27 cellular contexts compared by ENCODE assay signal in the genomic region with DNA sequence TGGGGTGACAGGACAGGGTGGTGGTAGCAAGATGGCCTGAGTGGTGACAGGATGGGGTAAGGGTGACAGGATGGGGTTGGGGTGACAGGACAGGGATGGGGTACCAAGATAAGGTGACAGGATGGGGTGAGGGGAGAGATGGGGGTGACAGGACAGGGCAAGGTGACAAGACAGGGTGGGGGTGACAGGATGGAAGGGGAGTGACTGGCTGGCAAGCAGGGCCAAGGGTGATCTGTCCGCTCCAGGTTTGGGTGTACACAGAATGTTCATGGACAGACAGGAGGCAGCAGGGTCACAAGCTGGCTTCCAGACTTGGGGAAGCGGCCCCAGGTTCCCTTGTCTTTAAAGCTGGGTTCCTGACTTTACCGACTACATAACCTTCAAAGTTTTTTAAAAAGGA.
"Had no signal": no experiment of that assay in that cellular context is flagged by ENCODE, and none has a peak within 500 bp of the region (broad histone marks: within the 10 kb centered on the region; RNA-seq: fewer than 3 reads in every experiment).

No MANE protein-coding gene starts in this region.

- H3K27ac ChIP-seq: colonic mucosa, esophagus squamous epithelium, heart right ventricle, parathyroid adenoma, prostate gland, skin epidermis, spleen, stomach, testis, tibial artery, upper lobe of left lung had no signal

- DNase-seq: central memory CD4-positive, alpha-beta T cell; colonic mucosa; dermis blood vessel endothelial cell; effector memory CD8-positive, alpha-beta T cell; erythroblast; esophagus squamous epithelium; foreskin melanocyte; glutamatergic neuron; heart right ventricle; hypothalamus; kidney; mucosa of descending colon; naive B cell; right cardiac atrium; stimulated activated CD4-positive, alpha-beta T cell treated with anti-CD3 and anti-CD28 coated beads, Interleukin-2, amount 100 ng/mL, for 48 hours; stimulated activated naive CD4-positive, alpha-beta T cell treated with Interleukin-2 at 50 U/mL for 16 hours; stomach; testis; tibial artery; upper lobe of left lung had no signal

- H3K9me3 ChIP-seq: colonic mucosa, prostate gland, testis had no signal

- H2AFZ ChIP-seq: parathyroid adenoma had no signal

- H3K4me3 ChIP-seq: colonic mucosa, esophagus squamous epithelium, heart right ventricle, lung, mucosa of descending colon, prostate gland, skin epidermis, spleen, stomach, testis, tibial artery, upper lobe of left lung had no signal

- H3K27me3 ChIP-seq: colonic mucosa, testis, upper lobe of left lung had no signal

- H3K4me1 ChIP-seq: colonic mucosa, esophagus squamous epithelium, heart right ventricle, parathyroid adenoma, prostate gland, spleen, stomach, testis, tibial artery had no signal

- H3K9ac ChIP-seq: parathyroid adenoma had no signal

- H3K36me3 ChIP-seq: colonic mucosa, esophagus squamous epithelium, heart right ventricle, prostate gland, spleen, stomach, tibial artery, upper lobe of left lung had no signal

- ATAC-seq: effector memory CD8-positive, alpha-beta T cell; heart right ventricle; left lobe of liver; mucosa of descending colon; natural killer cell treated with Interleukin-12 subunit alpha and Interleukin-12 subunit beta and Interleukin-15 and Interleukin-18, amount 100 ng/mL, for 72 hours; right cardiac atrium had no signal
